ENCODE assay signal across 34 cellular contexts in genomic region chr6:90663106-90663505, GRCh38.
"Had no signal": no experiment of that assay in that cellular context is flagged by ENCODE, and none has a peak within 500 bp of the region (broad histone marks: within the 10 kb centered on the region; RNA-seq: fewer than 3 reads in every experiment).

No MANE protein-coding gene starts in this region.

- H3K4me1 Mint-ChIP-seq: activated B cell treated with CpG ODN at 0.5 μM for 24 hours; activated CD4-positive, alpha-beta memory T cell treated with anti-CD3 and anti-CD28 coated beads, Interleukin-2, amount 10 ng/mL, durations not matched to agents 7 days and 5 days; activated CD4-positive, alpha-beta T cell treated with anti-CD3 and anti-CD28 coated beads for 36 hours; activated CD4-positive, alpha-beta T cell treated with anti-CD3 and anti-CD28 coated beads, Interleukin-2, amount 10 ng/mL, durations not matched to agents 24 days and 14 days; activated CD4-positive, alpha-beta T cell treated with anti-CD3 and anti-CD28 coated beads, Interleukin-2, amount 10 ng/mL, durations not matched to agents 7 days and 5 days; activated CD8-positive, alpha-beta memory T cell treated with anti-CD3 and anti-CD28 coated beads, Interleukin-2, amount 10 ng/mL, durations not matched to agents 7 days and 5 days; T-helper 17 cell; WTC11 had no signal

- H3K36me3 ChIP-seq: WERI-Rb-1 had no signal

- ATAC-seq: activated CD4-positive, alpha-beta T cell treated with anti-CD3 and anti-CD28 coated beads for 36 hours; activated CD4-positive, CD25-positive, alpha-beta regulatory T cell treated with anti-CD3 and anti-CD28 coated beads, Interleukin-2, amount 50 U/mL, for 24 hours; activated CD8-positive, alpha-beta memory T cell treated with anti-CD3 and anti-CD28 coated beads, Interleukin-2, amount 10 ng/mL, durations not matched to agents 7 days and 5 days; activated CD8-positive, alpha-beta T cell treated with anti-CD3 and anti-CD28 coated beads for 36 hours; activated CD8-positive, alpha-beta T cell treated with anti-CD3 and anti-CD28 coated beads, Interleukin-2, amount 10 ng/mL, durations not matched to agents 7 days and 5 days; T-helper 17 cell had no signal

- H3K36me3 Mint-ChIP-seq: activated CD4-positive, alpha-beta memory T cell treated with anti-CD3 and anti-CD28 coated beads for 36 hours; activated CD8-positive, alpha-beta memory T cell treated with anti-CD3 and anti-CD28 coated beads, Interleukin-2, amount 10 ng/mL, durations not matched to agents 7 days and 5 days had no signal

- H3K4me3 Mint-ChIP-seq: activated B cell treated with CpG ODN at 0.5 μM for 24 hours; activated CD4-positive, alpha-beta memory T cell treated with anti-CD3 and anti-CD28 coated beads for 36 hours; activated CD4-positive, alpha-beta memory T cell treated with anti-CD3 and anti-CD28 coated beads, Interleukin-2, amount 10 ng/mL, durations not matched to agents 7 days and 5 days; activated CD4-positive, alpha-beta T cell treated with anti-CD3 and anti-CD28 coated beads for 36 hours; activated CD4-positive, alpha-beta T cell treated with anti-CD3 and anti-CD28 coated beads, Interleukin-2, amount 10 ng/mL, durations not matched to agents 24 days and 14 days; activated CD4-positive, alpha-beta T cell treated with anti-CD3 and anti-CD28 coated beads, Interleukin-2, amount 10 ng/mL, durations not matched to agents 7 days and 5 days; activated CD8-positive, alpha-beta memory T cell treated with anti-CD3 and anti-CD28 coated beads, Interleukin-2, amount 10 ng/mL, durations not matched to agents 7 days and 5 days; activated CD8-positive, alpha-beta T cell treated with anti-CD3 and anti-CD28 coated beads for 36 hours; activated CD8-positive, alpha-beta T cell treated with anti-CD3 and anti-CD28 coated beads, Interleukin-2, amount 10 ng/mL, durations not matched to agents 7 days and 5 days; T-helper 1 cell treated with Interleukin-12 subunit alpha and Interleukin-12 subunit beta and Interleukin-4 antibody, amounts not matched to agents 30 μg/mL and 1 μg/mL, for 36 hours; T-helper 17 cell; T-helper 2 cell treated with Interferon-gamma antibody and Interleukin-4, amounts not matched to agents 5 μg/mL and 100 μg/mL, for 36 hours; WTC11 had no signal

- H3K27ac Mint-ChIP-seq: activated B cell treated with CpG ODN at 0.5 μM for 24 hours; activated CD4-positive, alpha-beta memory T cell treated with anti-CD3 and anti-CD28 coated beads for 36 hours; activated CD4-positive, alpha-beta memory T cell treated with anti-CD3 and anti-CD28 coated beads, Interleukin-2, amount 10 ng/mL, durations not matched to agents 7 days and 5 days; activated CD4-positive, alpha-beta T cell treated with anti-CD3 and anti-CD28 coated beads for 36 hours; activated CD4-positive, alpha-beta T cell treated with anti-CD3 and anti-CD28 coated beads, Interleukin-2, amount 10 ng/mL, durations not matched to agents 24 days and 14 days; activated CD4-positive, alpha-beta T cell treated with anti-CD3 and anti-CD28 coated beads, Interleukin-2, amount 10 ng/mL, durations not matched to agents 7 days and 5 days; activated CD8-positive, alpha-beta memory T cell treated with anti-CD3 and anti-CD28 coated beads, Interleukin-2, amount 10 ng/mL, durations not matched to agents 7 days and 5 days; activated CD8-positive, alpha-beta T cell treated with anti-CD3 and anti-CD28 coated beads for 36 hours; activated CD8-positive, alpha-beta T cell treated with anti-CD3 and anti-CD28 coated beads, Interleukin-2, amount 10 ng/mL, durations not matched to agents 7 days and 5 days; T-helper 1 cell treated with Interleukin-12 subunit alpha and Interleukin-12 subunit beta and Interleukin-4 antibody, amounts not matched to agents 30 μg/mL and 1 μg/mL, for 36 hours; T-helper 17 cell; T-helper 2 cell treated with Interferon-gamma antibody and Interleukin-4, amounts not matched to agents 5 μg/mL and 100 μg/mL, for 36 hours; WTC11 had no signal

- H3K27ac ChIP-seq: VCaP, WERI-Rb-1 had no signal

- H3K9me3 Mint-ChIP-seq: activated CD4-positive, alpha-beta memory T cell treated with anti-CD3 and anti-CD28 coated beads, Interleukin-2, amount 10 ng/mL, durations not matched to agents 7 days and 5 days; activated CD4-positive, alpha-beta T cell treated with anti-CD3 and anti-CD28 coated beads, Interleukin-2, amount 10 ng/mL, durations not matched to agents 24 days and 14 days; activated CD4-positive, alpha-beta T cell treated with anti-CD3 and anti-CD28 coated beads, Interleukin-2, amount 10 ng/mL, durations not matched to agents 7 days and 5 days; T-helper 1 cell treated with Interleukin-12 subunit alpha and Interleukin-12 subunit beta and Interleukin-4 antibody, amounts not matched to agents 30 μg/mL and 1 μg/mL, for 36 hours; T-helper 2 cell treated with Interferon-gamma antibody and Interleukin-4, amounts not matched to agents 5 μg/mL and 100 μg/mL, for 36 hours had no signal

- FAIRE-seq: TTC549 had no signal

- DNase-seq: activated B cell treated with CpG ODN at 0.5 μM for 24 hours; activated CD4-positive, alpha-beta memory T cell treated with anti-CD3 and anti-CD28 coated beads for 36 hours; activated CD4-positive, alpha-beta memory T cell treated with anti-CD3 and anti-CD28 coated beads, Interleukin-2, amount 10 ng/mL, durations not matched to agents 7 days and 5 days; activated CD4-positive, alpha-beta T cell treated with anti-CD3 and anti-CD28 coated beads for 1 hour; activated CD4-positive, alpha-beta T cell treated with anti-CD3 and anti-CD28 coated beads for 36 hours; activated CD4-positive, alpha-beta T cell treated with anti-CD3 and anti-CD28 coated beads for 4 hours; activated CD4-positive, alpha-beta T cell treated with anti-CD3 and anti-CD28 coated beads for 48 hours; activated CD4-positive, alpha-beta T cell treated with anti-CD3 and anti-CD28 coated beads, Interleukin-2, amount 10 ng/mL, durations not matched to agents 24 days and 14 days; activated CD4-positive, alpha-beta T cell treated with anti-CD3 and anti-CD28 coated beads, Interleukin-2, amount 10 ng/mL, durations not matched to agents 7 days and 5 days; activated CD4-positive, alpha-beta T cell treated with anti-CD3 and anti-CD28 coated beads, Interleukin-2, amount 50 U/mL, for 1 hour; activated CD4-positive, alpha-beta T cell treated with anti-CD3 and anti-CD28 coated beads, Interleukin-2, amount 50 U/mL, for 4 hours; activated CD4-positive, alpha-beta T cell treated with anti-CD3 and anti-CD28 coated beads, Interleukin-2, amount 50 U/mL, for 48 hours; activated CD4-positive, CD25-positive, alpha-beta regulatory T cell; activated CD4-positive, CD25-positive, alpha-beta regulatory T cell treated with anti-CD3 and anti-CD28 coated beads, Interleukin-2, amount 50 U/mL, for 72 hours; activated CD8-positive, alpha-beta memory T cell treated with anti-CD3 and anti-CD28 coated beads for 24 hours; activated CD8-positive, alpha-beta memory T cell treated with anti-CD3 and anti-CD28 coated beads, Interleukin-2, amount 10 ng/mL, durations not matched to agents 7 days and 5 days; activated CD8-positive, alpha-beta memory T cell treated with anti-CD3 and anti-CD28 coated beads, Interleukin-2, amount 50 U/mL, for 4 hours; activated CD8-positive, alpha-beta memory T cell treated with anti-CD3 and anti-CD28 coated beads, Interleukin-2, amount 50 U/mL, for 48 hours; activated CD8-positive, alpha-beta T cell treated with anti-CD3 and anti-CD28 coated beads for 36 hours; activated CD8-positive, alpha-beta T cell treated with anti-CD3 and anti-CD28 coated beads, Interleukin-2, amount 10 ng/mL, durations not matched to agents 7 days and 5 days; activated T-cell treated with anti-CD3 and anti-CD28 coated beads for 4 hours; activated T-cell treated with anti-CD3 and anti-CD28 coated beads, Interleukin-2, amount 50 U/mL, for 1 hour; T-helper 1 cell; T-helper 17 cell; T-helper 2 cell; T-helper 9 cell; T1000; WERI-Rb-1 had no signal
